ENCODE assay signal across 14 cellular contexts in genomic region chr1:26555550-26555981, GRCh38. TPM values are rescaled to one million over a fixed set of nuclear protein-coding genes. Genes with fewer than 3 reads are reported as not detected.
DNase-seq lines count a peak whose midpoint lies in the region; ATAC-seq and TF ChIP-seq lines count a peak whose summit lies in the region.
"Had no signal": no experiment of that assay in that cellular context is flagged by ENCODE, and none has a peak within 500 bp of the region (broad histone marks: within the 10 kb centered on the region; RNA-seq: fewer than 3 reads in every experiment).

No MANE protein-coding gene starts in this region.

- no peak overlapping the region for H3K4me3 Mint-ChIP-seq in stimulated activated effector memory CD8-positive, alpha-beta T cell treated with anti-CD3 and anti-CD28 coated beads, Interleukin-12 subunit alpha, Interleukin-12 subunit beta, amount 100 ng/mL, for 72 hours
- H3K4me3 Mint-ChIP-seq in glutamatergic neuron (ENCODE audit: unreplicated experiment): no peak overlapping the region
- H3K4me3 Mint-ChIP-seq: WTC11 had no signal

- in situ Hi-C loops in KBM-7 (cut with MboI; ENCODE audit: low pct_unique_long_range_greater_than_20kb, low sequenced_read_pairs): no loop called here
- in situ Hi-C loops in SK-MEL-5 (cut with HindIII; ENCODE audit: low pct_unique_long_range_greater_than_20kb, low sequenced_read_pairs): no loop called here

- no peaks in the 10 kb centered on the region for H3K9me3 Mint-ChIP-seq in stimulated activated effector memory CD8-positive, alpha-beta T cell treated with anti-CD3 and anti-CD28 coated beads, Interleukin-12 subunit alpha, Interleukin-12 subunit beta, amount 100 ng/mL, for 72 hours
- H3K9me3 Mint-ChIP-seq in glutamatergic neuron (ENCODE audit: unreplicated experiment): no peaks in the 10 kb centered on the region
- H3K9me3 Mint-ChIP-seq: WTC11 had no signal

- ATAC-seq in stimulated activated effector memory CD8-positive, alpha-beta T cell treated with anti-CD3 and anti-CD28 coated beads, Interleukin-12 subunit alpha, Interleukin-12 subunit beta, amount 100 ng/mL, for 72 hours: no peak
- no peak for ATAC-seq in HG02884 (IDR thresholded peaks at IDR 0.05; ENCODE audit: unreplicated experiment)
- no peak for ATAC-seq in HG03108 (IDR thresholded peaks at IDR 0.05; ENCODE audit: unreplicated experiment)
- ATAC-seq: WTC11 had no signal

- peaks cover 5% of the 10 kb centered on the region for H3K27me3 Mint-ChIP-seq in glutamatergic neuron (ENCODE audit: unreplicated experiment)

- peaks cover 100% of the 10 kb centered on the region for H3K36me3 Mint-ChIP-seq in stimulated activated effector memory CD8-positive, alpha-beta T cell treated with anti-CD3 and anti-CD28 coated beads, Interleukin-12 subunit alpha, Interleukin-12 subunit beta, amount 100 ng/mL, for 72 hours
- no peaks in the 10 kb centered on the region for H3K36me3 Mint-ChIP-seq in glutamatergic neuron (ENCODE audit: unreplicated experiment)

- intact Hi-C loops in head of caudate nucleus (cut with DNase I): no loop called here

- H3K4me1 Mint-ChIP-seq in stimulated activated effector memory CD8-positive, alpha-beta T cell treated with anti-CD3 and anti-CD28 coated beads, Interleukin-12 subunit alpha, Interleukin-12 subunit beta, amount 100 ng/mL, for 72 hours: peaks cover 58% of the 10 kb centered on the region
- H3K4me1 Mint-ChIP-seq in glutamatergic neuron (ENCODE audit: low read depth, unreplicated experiment): no peaks in the 10 kb centered on the region
- H3K4me1 Mint-ChIP-seq: WTC11 had no signal

- peak; percentile 73 for DNase-seq in KBM-7
- peak; percentile 66 for DNase-seq in SK-MEL-5 (ENCODE audit: low read depth, low spot score)
- peak; percentile 82 to 98 (median 94) for DNase-seq in head of caudate nucleus
- DNase-seq in stimulated activated effector memory CD8-positive, alpha-beta T cell treated with anti-CD3 and anti-CD28 coated beads, Interleukin-12 subunit alpha, Interleukin-12 subunit beta, amount 100 ng/mL, for 72 hours (ENCODE audit: low spot score in 2 of 2): no peak
- no peak for DNase-seq in DMS79 treated with DMSO at 0.1 percent for 48 hours (lab: John Stamatoyannopoulos, UW)
- no peak for DNase-seq in glutamatergic neuron
- DNase-seq: Calu3, NCI-H1048, NCI-H526, SHP77 treated with DMSO at 0.1 percent for 48 hours, transverse colon had no signal

- peak overlapping the region; percentile 89 for H3K27ac Mint-ChIP-seq in stimulated activated effector memory CD8-positive, alpha-beta T cell treated with anti-CD3 and anti-CD28 coated beads, Interleukin-12 subunit alpha, Interleukin-12 subunit beta, amount 100 ng/mL, for 72 hours
- H3K27ac Mint-ChIP-seq in glutamatergic neuron (ENCODE audit: unreplicated experiment): no peak overlapping the region
- H3K27ac Mint-ChIP-seq: WTC11 had no signal

- no peak for TF ChIP-seq CTCF in glutamatergic neuron (IDR thresholded peaks at IDR 0.05; ENCODE audit: partially characterized antibody, unreplicated experiment)

RNA-seq across cellular contexts. Expression of gene RPS6KA1, which starts 26.0 kb away (rescaled TPM):
- total RNA-seq in SK-MEL-5 (2014; rRNA removed; shearing (Covaris generic)): 19.3 and 20.6 TPM in 2 replicates
- polyA plus RNA-seq in SK-MEL-5 (2015; cell fraction: cytosol; rRNA removed): 19.4 and 36.7 TPM in 2 replicates
- polyA plus RNA-seq in SK-MEL-5 (2015; cell fraction: nucleus; rRNA removed): 14.9 and 27.5 TPM in 2 replicates
- total RNA-seq in glutamatergic neuron (ENCODE audit: unreplicated experiment): 10.8 TPM

Comparison
In these comparisons a context has a peak if more than half of its experiments do, and no peak if none do; other contexts are left out.
1. DNase-seq: peak in KBM-7 (single experiment), SK-MEL-5 (single experiment) and head of caudate nucleus (42 of 42); none in stimulated activated effector memory CD8-positive, alpha-beta T cell treated with anti-CD3 and anti-CD28 coated beads, Interleukin-12 subunit alpha, Interleukin-12 subunit beta, amount 100 ng/mL, for 72 hours (0 of 2), DMS79 treated with DMSO at 0.1 percent for 48 hours (single experiment) and glutamatergic neuron (single experiment).